ENCODE assay signal across 1 cellular context in genomic region chr10:95431900-95432342, GRCh38.
TF ChIP-seq lines count a peak whose summit lies in the region.

No MANE protein-coding gene starts in this region.

TF ChIP-seq in GM12878, 131 proteins besides CTCF, POLR2A, EP300 and RAD21 (continued from another document and continues in another):
- TF ChIP-seq SIN3A (IDR thresholded peaks at IDR 0.05; ENCODE audit: low read depth, low read length) (no peak), BHLHE40 (IDR thresholded peaks at IDR 0.05; ENCODE audit: borderline replicate concordance in 1 of 2, low read depth in 2 of 2, low read length in 1 of 2) (peak; percentile 90 to 91), CBX5 (IDR thresholded peaks at IDR 0.05; ENCODE audit: low read depth) (0 out of 2 replicates have a peak, but pooled peaks have one; percentile 62), SIX5 (IDR thresholded peaks at IDR 0.05; ENCODE audit: low read depth, low read length, severe bottlenecking) (no peak), BMI1 (IDR thresholded peaks at IDR 0.05; ENCODE audit: borderline replicate concordance) (no peak), ATF2 (IDR thresholded peaks at IDR 0.05; ENCODE audit: low read length) (peak; percentile 78), ESRRA (IDR thresholded peaks at IDR 0.05; ENCODE audit: low read length) (no peak), RBBP5 (conservative IDR thresholded peaks at IDR 0.05) (no peak), ZNF24 (IDR thresholded peaks at IDR 0.05) (no peak), NR2F1 (conservative IDR thresholded peaks at IDR 0.05) (peak; percentile 87), CHD4 (IDR thresholded peaks at IDR 0.05) (no peak), HDAC2 (IDR thresholded peaks at IDR 0.05) (no peak), CBX3 (IDR thresholded peaks at IDR 0.05; ENCODE audit: borderline replicate concordance, low read depth) (no peak), TBL1XR1 (IDR thresholded peaks at IDR 0.05; ENCODE audit: low read depth, low read length) (0 out of 2 replicates have a peak, but pooled peaks have one; percentile 52), NR2C1 (IDR thresholded peaks at IDR 0.05) (no peak), SPI1 (IDR thresholded peaks at IDR 0.05; ENCODE audit: borderline replicate concordance, insufficient read depth, low read depth, low read length) (no peak), RELA (IDR thresholded peaks at IDR 0.05; ENCODE audit: borderline replicate concordance, partially characterized antibody) (no peak), CHD1 (IDR thresholded peaks at IDR 0.05; ENCODE audit: low read depth, low read length) (no peak), STAT1 (conservative IDR thresholded peaks at IDR 0.05) (no peak), TCF3 (IDR thresholded peaks at IDR 0.05; ENCODE audit: borderline replicate concordance, insufficient read depth, low read depth, low read length) (0 out of 2 replicates have a peak, but pooled peaks have one; percentile 42), MAX (IDR thresholded peaks at IDR 0.05; ENCODE audit: low read depth, low read length) (peak; percentile 62; the same call in 1 of the 2 replicates), MYB (IDR thresholded peaks at IDR 0.05; ENCODE audit: borderline replicate concordance, low read depth, low read length) (no peak), PBX3 (IDR thresholded peaks at IDR 0.05; ENCODE audit: insufficient replicate concordance, low read depth, low read length) (no peak), MEF2B (IDR thresholded peaks at IDR 0.05; ENCODE audit: partially characterized antibody, poor library complexity, severe bottlenecking) (peak; percentile 96), CBFB (IDR thresholded peaks at IDR 0.05; ENCODE audit: low read depth) (peak; percentile 96), BCLAF1 (IDR thresholded peaks at IDR 0.05) (no peak), IKZF2 (IDR thresholded peaks at IDR 0.05) (peak; percentile 43 to 63; a peak in 3 of 4 replicates)
- TF ChIP-seq, protein P1, sequence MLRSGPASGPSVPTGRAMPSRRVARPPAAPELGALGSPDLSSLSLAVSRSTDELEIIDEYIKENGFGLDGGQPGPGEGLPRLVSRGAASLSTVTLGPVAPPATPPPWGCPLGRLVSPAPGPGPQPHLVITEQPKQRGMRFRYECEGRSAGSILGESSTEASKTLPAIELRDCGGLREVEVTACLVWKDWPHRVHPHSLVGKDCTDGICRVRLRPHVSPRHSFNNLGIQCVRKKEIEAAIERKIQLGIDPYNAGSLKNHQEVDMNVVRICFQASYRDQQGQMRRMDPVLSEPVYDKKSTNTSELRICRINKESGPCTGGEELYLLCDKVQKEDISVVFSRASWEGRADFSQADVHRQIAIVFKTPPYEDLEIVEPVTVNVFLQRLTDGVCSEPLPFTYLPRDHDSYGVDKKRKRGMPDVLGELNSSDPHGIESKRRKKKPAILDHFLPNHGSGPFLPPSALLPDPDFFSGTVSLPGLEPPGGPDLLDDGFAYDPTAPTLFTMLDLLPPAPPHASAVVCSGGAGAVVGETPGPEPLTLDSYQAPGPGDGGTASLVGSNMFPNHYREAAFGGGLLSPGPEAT (IDR thresholded peaks at IDR 0.05; ENCODE audit: low read depth) = peak; percentile 32; the same call in 1 of the 2 replicates
- TF ChIP-seq, protein P2, sequence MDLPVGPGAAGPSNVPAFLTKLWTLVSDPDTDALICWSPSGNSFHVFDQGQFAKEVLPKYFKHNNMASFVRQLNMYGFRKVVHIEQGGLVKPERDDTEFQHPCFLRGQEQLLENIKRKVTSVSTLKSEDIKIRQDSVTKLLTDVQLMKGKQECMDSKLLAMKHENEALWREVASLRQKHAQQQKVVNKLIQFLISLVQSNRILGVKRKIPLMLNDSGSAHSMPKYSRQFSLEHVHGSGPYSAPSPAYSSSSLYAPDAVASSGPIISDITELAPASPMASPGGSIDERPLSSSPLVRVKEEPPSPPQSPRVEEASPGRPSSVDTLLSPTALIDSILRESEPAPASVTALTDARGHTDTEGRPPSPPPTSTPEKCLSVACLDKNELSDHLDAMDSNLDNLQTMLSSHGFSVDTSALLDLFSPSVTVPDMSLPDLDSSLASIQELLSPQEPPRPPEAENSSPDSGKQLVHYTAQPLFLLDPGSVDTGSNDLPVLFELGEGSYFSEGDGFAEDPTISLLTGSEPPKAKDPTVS (IDR thresholded peaks at IDR 0.05; ENCODE audit: low read depth, low read length) = no peak
- TF ChIP-seq, protein P3, sequence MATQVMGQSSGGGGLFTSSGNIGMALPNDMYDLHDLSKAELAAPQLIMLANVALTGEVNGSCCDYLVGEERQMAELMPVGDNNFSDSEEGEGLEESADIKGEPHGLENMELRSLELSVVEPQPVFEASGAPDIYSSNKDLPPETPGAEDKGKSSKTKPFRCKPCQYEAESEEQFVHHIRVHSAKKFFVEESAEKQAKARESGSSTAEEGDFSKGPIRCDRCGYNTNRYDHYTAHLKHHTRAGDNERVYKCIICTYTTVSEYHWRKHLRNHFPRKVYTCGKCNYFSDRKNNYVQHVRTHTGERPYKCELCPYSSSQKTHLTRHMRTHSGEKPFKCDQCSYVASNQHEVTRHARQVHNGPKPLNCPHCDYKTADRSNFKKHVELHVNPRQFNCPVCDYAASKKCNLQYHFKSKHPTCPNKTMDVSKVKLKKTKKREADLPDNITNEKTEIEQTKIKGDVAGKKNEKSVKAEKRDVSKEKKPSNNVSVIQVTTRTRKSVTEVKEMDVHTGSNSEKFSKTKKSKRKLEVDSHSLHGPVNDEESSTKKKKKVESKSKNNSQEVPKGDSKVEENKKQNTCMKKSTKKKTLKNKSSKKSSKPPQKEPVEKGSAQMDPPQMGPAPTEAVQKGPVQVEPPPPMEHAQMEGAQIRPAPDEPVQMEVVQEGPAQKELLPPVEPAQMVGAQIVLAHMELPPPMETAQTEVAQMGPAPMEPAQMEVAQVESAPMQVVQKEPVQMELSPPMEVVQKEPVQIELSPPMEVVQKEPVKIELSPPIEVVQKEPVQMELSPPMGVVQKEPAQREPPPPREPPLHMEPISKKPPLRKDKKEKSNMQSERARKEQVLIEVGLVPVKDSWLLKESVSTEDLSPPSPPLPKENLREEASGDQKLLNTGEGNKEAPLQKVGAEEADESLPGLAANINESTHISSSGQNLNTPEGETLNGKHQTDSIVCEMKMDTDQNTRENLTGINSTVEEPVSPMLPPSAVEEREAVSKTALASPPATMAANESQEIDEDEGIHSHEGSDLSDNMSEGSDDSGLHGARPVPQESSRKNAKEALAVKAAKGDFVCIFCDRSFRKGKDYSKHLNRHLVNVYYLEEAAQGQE (IDR thresholded peaks at IDR 0.05; ENCODE audit: low read depth, low read length) = no peak
- TF ChIP-seq, protein P4, sequence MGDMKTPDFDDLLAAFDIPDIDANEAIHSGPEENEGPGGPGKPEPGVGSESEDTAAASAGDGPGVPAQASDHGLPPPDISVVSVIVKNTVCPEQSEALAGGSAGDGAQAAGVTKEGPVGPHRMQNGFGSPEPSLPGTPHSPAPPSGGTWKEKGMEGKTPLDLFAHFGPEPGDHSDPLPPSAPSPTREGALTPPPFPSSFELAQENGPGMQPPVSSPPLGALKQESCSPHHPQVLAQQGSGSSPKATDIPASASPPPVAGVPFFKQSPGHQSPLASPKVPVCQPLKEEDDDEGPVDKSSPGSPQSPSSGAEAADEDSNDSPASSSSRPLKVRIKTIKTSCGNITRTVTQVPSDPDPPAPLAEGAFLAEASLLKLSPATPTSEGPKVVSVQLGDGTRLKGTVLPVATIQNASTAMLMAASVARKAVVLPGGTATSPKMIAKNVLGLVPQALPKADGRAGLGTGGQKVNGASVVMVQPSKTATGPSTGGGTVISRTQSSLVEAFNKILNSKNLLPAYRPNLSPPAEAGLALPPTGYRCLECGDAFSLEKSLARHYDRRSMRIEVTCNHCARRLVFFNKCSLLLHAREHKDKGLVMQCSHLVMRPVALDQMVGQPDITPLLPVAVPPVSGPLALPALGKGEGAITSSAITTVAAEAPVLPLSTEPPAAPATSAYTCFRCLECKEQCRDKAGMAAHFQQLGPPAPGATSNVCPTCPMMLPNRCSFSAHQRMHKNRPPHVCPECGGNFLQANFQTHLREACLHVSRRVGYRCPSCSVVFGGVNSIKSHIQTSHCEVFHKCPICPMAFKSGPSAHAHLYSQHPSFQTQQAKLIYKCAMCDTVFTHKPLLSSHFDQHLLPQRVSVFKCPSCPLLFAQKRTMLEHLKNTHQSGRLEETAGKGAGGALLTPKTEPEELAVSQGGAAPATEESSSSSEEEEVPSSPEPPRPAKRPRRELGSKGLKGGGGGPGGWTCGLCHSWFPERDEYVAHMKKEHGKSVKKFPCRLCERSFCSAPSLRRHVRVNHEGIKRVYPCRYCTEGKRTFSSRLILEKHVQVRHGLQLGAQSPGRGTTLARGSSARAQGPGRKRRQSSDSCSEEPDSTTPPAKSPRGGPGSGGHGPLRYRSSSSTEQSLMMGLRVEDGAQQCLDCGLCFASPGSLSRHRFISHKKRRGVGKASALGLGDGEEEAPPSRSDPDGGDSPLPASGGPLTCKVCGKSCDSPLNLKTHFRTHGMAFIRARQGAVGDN (IDR thresholded peaks at IDR 0.05) = no peak
- TF ChIP-seq, protein P5, sequence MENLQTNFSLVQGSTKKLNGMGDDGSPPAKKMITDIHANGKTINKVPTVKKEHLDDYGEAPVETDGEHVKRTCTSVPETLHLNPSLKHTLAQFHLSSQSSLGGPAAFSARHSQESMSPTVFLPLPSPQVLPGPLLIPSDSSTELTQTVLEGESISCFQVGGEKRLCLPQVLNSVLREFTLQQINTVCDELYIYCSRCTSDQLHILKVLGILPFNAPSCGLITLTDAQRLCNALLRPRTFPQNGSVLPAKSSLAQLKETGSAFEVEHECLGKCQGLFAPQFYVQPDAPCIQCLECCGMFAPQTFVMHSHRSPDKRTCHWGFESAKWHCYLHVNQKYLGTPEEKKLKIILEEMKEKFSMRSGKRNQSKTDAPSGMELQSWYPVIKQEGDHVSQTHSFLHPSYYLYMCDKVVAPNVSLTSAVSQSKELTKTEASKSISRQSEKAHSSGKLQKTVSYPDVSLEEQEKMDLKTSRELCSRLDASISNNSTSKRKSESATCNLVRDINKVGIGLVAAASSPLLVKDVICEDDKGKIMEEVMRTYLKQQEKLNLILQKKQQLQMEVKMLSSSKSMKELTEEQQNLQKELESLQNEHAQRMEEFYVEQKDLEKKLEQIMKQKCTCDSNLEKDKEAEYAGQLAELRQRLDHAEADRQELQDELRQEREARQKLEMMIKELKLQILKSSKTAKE (IDR thresholded peaks at IDR 0.05; ENCODE audit: low read depth, poor library complexity, severe bottlenecking) = peak; percentile 64
- TF ChIP-seq, protein P6, sequence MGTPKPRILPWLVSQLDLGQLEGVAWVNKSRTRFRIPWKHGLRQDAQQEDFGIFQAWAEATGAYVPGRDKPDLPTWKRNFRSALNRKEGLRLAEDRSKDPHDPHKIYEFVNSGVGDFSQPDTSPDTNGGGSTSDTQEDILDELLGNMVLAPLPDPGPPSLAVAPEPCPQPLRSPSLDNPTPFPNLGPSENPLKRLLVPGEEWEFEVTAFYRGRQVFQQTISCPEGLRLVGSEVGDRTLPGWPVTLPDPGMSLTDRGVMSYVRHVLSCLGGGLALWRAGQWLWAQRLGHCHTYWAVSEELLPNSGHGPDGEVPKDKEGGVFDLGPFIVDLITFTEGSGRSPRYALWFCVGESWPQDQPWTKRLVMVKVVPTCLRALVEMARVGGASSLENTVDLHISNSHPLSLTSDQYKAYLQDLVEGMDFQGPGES (IDR thresholded peaks at IDR 0.05) = no peak
- TF ChIP-seq, protein P7, sequence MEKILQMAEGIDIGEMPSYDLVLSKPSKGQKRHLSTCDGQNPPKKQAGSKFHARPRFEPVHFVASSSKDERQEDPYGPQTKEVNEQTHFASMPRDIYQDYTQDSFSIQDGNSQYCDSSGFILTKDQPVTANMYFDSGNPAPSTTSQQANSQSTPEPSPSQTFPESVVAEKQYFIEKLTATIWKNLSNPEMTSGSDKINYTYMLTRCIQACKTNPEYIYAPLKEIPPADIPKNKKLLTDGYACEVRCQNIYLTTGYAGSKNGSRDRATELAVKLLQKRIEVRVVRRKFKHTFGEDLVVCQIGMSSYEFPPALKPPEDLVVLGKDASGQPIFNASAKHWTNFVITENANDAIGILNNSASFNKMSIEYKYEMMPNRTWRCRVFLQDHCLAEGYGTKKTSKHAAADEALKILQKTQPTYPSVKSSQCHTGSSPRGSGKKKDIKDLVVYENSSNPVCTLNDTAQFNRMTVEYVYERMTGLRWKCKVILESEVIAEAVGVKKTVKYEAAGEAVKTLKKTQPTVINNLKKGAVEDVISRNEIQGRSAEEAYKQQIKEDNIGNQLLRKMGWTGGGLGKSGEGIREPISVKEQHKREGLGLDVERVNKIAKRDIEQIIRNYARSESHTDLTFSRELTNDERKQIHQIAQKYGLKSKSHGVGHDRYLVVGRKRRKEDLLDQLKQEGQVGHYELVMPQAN (conservative IDR thresholded peaks at IDR 0.05) = no peak
